In the genomic region with DNA sequence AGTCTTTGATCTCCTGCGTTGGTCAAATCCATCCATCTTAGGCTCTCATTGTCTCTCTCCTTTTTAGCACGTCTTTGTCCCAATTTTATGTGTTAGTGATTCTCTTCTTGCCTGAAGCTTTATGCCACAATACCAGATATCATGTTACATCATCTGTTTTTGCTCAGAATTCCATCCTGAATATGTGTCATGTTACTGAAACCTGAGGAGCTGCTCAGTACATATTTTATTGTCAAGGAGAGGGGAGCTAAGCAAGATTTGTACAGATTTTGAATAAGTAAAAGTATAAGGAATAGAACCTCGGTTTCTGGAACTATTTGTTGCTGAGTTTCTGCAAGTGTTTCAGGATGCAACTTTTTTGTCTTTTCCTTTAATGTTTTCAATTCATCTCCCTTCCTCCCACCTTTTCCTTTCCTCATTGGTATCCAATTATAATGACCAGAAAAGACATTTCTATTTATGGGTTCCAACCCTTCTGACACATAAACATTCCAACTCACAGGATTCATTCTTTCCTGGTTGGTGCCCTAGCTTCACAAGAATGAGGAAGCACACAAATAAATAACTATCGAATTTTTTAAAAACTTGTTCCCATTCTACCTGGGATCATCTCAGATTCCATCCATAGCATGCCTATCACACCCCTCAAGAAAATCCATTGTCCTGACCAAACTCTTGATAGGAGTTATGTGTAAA, we compare ENCODE assay signal across 12 cellular contexts.
DNase-seq lines count a peak whose midpoint lies in the region; TF ChIP-seq lines count a peak whose summit lies in the region.
"Had no signal": no experiment of that assay in that cellular context is flagged by ENCODE, and none has a peak within 500 bp of the region (broad histone marks: within the 10 kb centered on the region; RNA-seq: fewer than 3 reads in every experiment).

No MANE protein-coding gene starts in this region.

- DNase-seq in NCI-H1417 (lab: John Stamatoyannopoulos, UW): peak in 2 of 3 experiments; percentile 7 to 29
- no peak for DNase-seq in NCI-H1417 treated with DMSO at 0.1 percent for 48 hours (lab: John Stamatoyannopoulos, UW)
- DNase-seq in RPMI7951 (ENCODE audit: low read depth): peak; percentile 85
- peak; percentile 87 for DNase-seq in fibroblast of mammary gland (ENCODE audit: low read depth)
- DNase-seq in stromal cell of bone marrow (ENCODE audit: low read depth): peak; percentile 64
- no peak for DNase-seq in endothelial cell (ENCODE audit: low spot score)
- DNase-seq in NCI-H1436 (lab: John Stamatoyannopoulos, UW): no peak
- DNase-seq in activated CD8-positive, alpha-beta memory T cell treated with anti-CD3 and anti-CD28 coated beads for 24 hours: no peak
- DNase-seq: ACHN; activated B cell treated with CpG ODN at 0.5 μM for 24 hours; activated naive CD4-positive, alpha-beta T cell treated with anti-CD3 and anti-CD28 coated beads, Interleukin-2, amount 50 U/mL, for 16 hours; NCI-H510A treated with DMSO at 0.1 percent for 48 hours had no signal

- no peaks in the 10 kb centered on the region for H3K36me3 Mint-ChIP-seq in endothelial cell (ENCODE audit: low read depth, unreplicated experiment)

- no peaks in the 10 kb centered on the region for H3K27me3 Mint-ChIP-seq in endothelial cell (ENCODE audit: unreplicated experiment)
- H3K27me3 Mint-ChIP-seq: activated B cell treated with CpG ODN at 0.5 μM for 24 hours had no signal

- H3K27ac Mint-ChIP-seq in endothelial cell (ENCODE audit: unreplicated experiment): no peak overlapping the region
- H3K27ac Mint-ChIP-seq: activated B cell treated with CpG ODN at 0.5 μM for 24 hours had no signal

- no peaks in the 10 kb centered on the region for H3K9me3 Mint-ChIP-seq in endothelial cell (ENCODE audit: unreplicated experiment)

- H3K4me3 ChIP-seq in fibroblast of mammary gland (ENCODE audit: control insufficient read depth, low read depth, low read length): no peak overlapping the region

- TF ChIP-seq CTCF in fibroblast of mammary gland (conservative IDR thresholded peaks at IDR 0.05; ENCODE audit: control insufficient read depth, insufficient read depth, low read depth, low read length) (no peak), endothelial cell (IDR thresholded peaks at IDR 0.05; ENCODE audit: unreplicated experiment) (no peak)

- no peaks in the 10 kb centered on the region for H3K4me1 Mint-ChIP-seq in endothelial cell (ENCODE audit: unreplicated experiment)
- H3K4me1 Mint-ChIP-seq: activated B cell treated with CpG ODN at 0.5 μM for 24 hours had no signal

- no peak overlapping the region for H3K4me3 Mint-ChIP-seq in endothelial cell (ENCODE audit: unreplicated experiment)
- H3K4me3 Mint-ChIP-seq: activated B cell treated with CpG ODN at 0.5 μM for 24 hours had no signal

Comparison
In these comparisons a context has a peak if more than half of its experiments do, and no peak if none do; other contexts are left out.
1. DNase-seq: peak in NCI-H1417 (2 of 3), RPMI7951 (single experiment), fibroblast of mammary gland (single experiment) and stromal cell of bone marrow (single experiment); none in NCI-H1417 treated with DMSO at 0.1 percent for 48 hours (single experiment), endothelial cell (single experiment), NCI-H1436 (single experiment) and activated CD8-positive, alpha-beta memory T cell treated with anti-CD3 and anti-CD28 coated beads for 24 hours (single experiment).